ENCODE assay signal across 8 cellular contexts in genomic region chr19:46746281-46746965, GRCh38. TPM values are rescaled to one million over a fixed set of nuclear protein-coding genes. Genes with fewer than 3 reads are reported as not detected.
DNase-seq lines count a peak whose midpoint lies in the region; ATAC-seq and TF ChIP-seq lines count a peak whose summit lies in the region.

Gene STRN4 (minus strand): TSS chr19:46746450. CDS start chr19:46746430, 20 bp downstream.

- no peak for TF ChIP-seq CTCF in 22Rv1 (IDR thresholded peaks at IDR 0.05)

- intact Hi-C loops in left ventricle myocardium superior (cut with micrococcal nuclease): no loop called here

- peak within 1 kb of the TSS; percentile 80 for H3K27ac ChIP-seq in 22Rv1

- peak; percentile 64 for DNase-seq in HT-29 (ENCODE audit: low spot score)
- peak in 36 of 58 donors; percentile 20 to 63 (median 42) for DNase-seq in anterior cingulate cortex (lab: John Stamatoyannopoulos, UW)
- peak; percentile 77 for DNase-seq in left ventricle myocardium superior
- DNase-seq in pulmonary artery endothelial cell (ENCODE audit: low read depth, low spot score): no peak
- no peak for DNase-seq in cerebellar nuclear complex (lab: John Stamatoyannopoulos, UW)

- ATAC-seq in GM18502 (IDR thresholded peaks at IDR 0.05; ENCODE audit: poor library complexity, unreplicated experiment) (peak; percentile 67), SK-N-SH treated with all-trans-retinoic acid at 6 μM for 48 hours (peak; percentile 32), left ventricle myocardium superior (peak; percentile 74)

TF ChIP-seq in SK-N-SH treated with all-trans-retinoic acid at 6 μM for 48 hours, 23 proteins besides CTCF, POLR2A, EP300 and RAD21:
- TF ChIP-seq TSHZ2 (CRISPR knock-in tag; IDR thresholded peaks at IDR 0.05) (peak; percentile 44; the same call in 1 of the 2 replicates), PPARA (CRISPR knock-in tag; IDR thresholded peaks at IDR 0.05; ENCODE audit: borderline replicate concordance) (no peak), ZFP30 (CRISPR knock-in tag; IDR thresholded peaks at IDR 0.05) (no peak), POU6F1 (CRISPR knock-in tag; IDR thresholded peaks at IDR 0.05; ENCODE audit: borderline replicate concordance, low read depth) (no peak), ZNF8 (CRISPR knock-in tag; IDR thresholded peaks at IDR 0.05) (no peak)

RNA-seq across cellular contexts. Expression of gene STRN4, which starts in this region (rescaled TPM):
- total RNA-seq in HT-29 (2014; rRNA removed; shearing (Covaris generic)): 229 and 268 TPM in 2 replicates
- 49.0 TPM for total RNA-seq in left ventricle myocardium superior
- total RNA-seq in pulmonary artery endothelial cell: 86.7 and 90.7 TPM in 2 replicates

Comparison
In these comparisons a context has a peak if more than half of its experiments do, and no peak if none do; other contexts are left out.
1. DNase-seq: peak in HT-29 (single experiment), anterior cingulate cortex (36 of 58) and left ventricle myocardium superior (single experiment); none in pulmonary artery endothelial cell (single experiment) and cerebellar nuclear complex (0 of 2).
2. Peak in every context shown above with its lines, with median percentiles within 50 percentile points of each other: ATAC-seq.